In genomic region chr7:96320437-96320836, GRCh38 we compare ENCODE assay signal across 8 cellular contexts.
DNase-seq lines count a peak whose midpoint lies in the region; ATAC-seq and TF ChIP-seq lines count a peak whose summit lies in the region.

No MANE protein-coding gene starts in this region.

- peak; percentile 33 for ATAC-seq in GM18505 (IDR thresholded peaks at IDR 0.05; ENCODE audit: unreplicated experiment)
- ATAC-seq in GM21786 (IDR thresholded peaks at IDR 0.05; ENCODE audit: unreplicated experiment), result peak; percentile 42

- TF ChIP-seq POLR2A in GM18505 (IDR thresholded peaks at IDR 0.05; ENCODE audit: borderline replicate concordance, extremely low read depth, insufficient read depth, insufficient read length), result no peak

- H3K27ac ChIP-seq in epithelial cell of prostate (peak overlapping the region; percentile 85), skin epidermis (peak overlapping the region in 14 of 21 experiments; percentile 85 to 99 (median 97))

- H3K4me3 ChIP-seq in skin epidermis, result peak overlapping the region in 1 of 7 experiments; percentile 86

- DNase-seq in NAMALWA (ENCODE audit: low spot score), result peak; percentile 50
- no peak for DNase-seq in epithelial cell of prostate (ENCODE audit: low read depth, low spot score)
- DNase-seq in medulla oblongata (ENCODE audit: extremely low spot score), result no peak
- DNase-seq in SIG-M5 (lab: John Stamatoyannopoulos, UW), result no peak
- no peak for DNase-seq in NCI-H748 (lab: John Stamatoyannopoulos, UW; ENCODE audit: unreplicated experiment)
